ENCODE assay signal across 8 cellular contexts in the genomic region with DNA sequence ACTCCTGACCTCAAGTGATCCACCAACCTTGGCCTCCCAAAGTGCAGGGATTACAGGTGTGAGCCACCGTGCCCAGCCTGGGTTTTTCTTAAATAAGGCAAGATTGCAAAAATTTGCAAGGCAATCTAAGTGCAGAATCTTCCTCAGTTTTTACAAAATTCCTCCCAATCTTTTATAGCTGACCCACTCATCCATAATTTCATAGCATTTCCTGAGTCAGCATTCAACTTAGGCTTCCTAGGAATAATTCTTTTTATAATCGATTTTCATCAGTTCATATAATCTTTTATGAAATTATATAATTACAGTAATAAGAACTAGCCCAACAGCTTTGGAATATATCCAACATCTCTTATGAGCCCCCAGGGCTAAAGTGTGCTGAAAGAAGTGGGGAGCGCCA.
"Had no signal": no experiment of that assay in that cellular context is flagged by ENCODE, and none has a peak within 500 bp of the region (broad histone marks: within the 10 kb centered on the region; RNA-seq: fewer than 3 reads in every experiment).

No MANE protein-coding gene starts in this region.

- H3K27ac ChIP-seq: GM23248, HL-60 had no signal

- ATAC-seq: HCT116 had no signal

- H2AFZ ChIP-seq: GM23248 had no signal

- H3K9ac ChIP-seq: GM23248 had no signal

- H3K4me3 ChIP-seq: GM23248, HAP-1 had no signal

- H3K4me1 ChIP-seq: HAP-1 had no signal

- H3K9me3 ChIP-seq: HAP-1 had no signal

- DNase-seq: GM23248, GOT3, H7, HFFc6, KG1 had no signal
